In the genomic region with DNA sequence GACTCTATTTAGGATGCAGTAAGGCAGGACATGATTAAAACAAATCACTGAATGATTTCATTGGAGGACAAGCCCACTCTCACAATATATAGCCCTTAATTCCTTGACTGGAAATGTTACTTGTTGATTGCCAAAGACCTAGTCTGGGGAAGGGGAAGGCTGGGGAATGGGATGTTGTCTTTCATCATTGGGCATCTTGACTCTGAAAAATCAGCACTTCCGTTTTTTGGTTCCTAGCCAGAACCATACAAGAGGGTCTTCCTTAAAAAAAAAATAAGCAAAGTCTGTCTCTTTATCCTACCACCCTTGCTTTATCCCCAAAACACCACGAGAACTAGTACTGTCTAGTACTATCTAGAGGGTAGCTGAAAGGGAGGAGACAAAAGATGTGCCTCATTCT, we compare ENCODE assay signal across 1 cellular context.
TF ChIP-seq lines count a peak whose summit lies in the region.

No MANE protein-coding gene starts in this region.

TF ChIP-seq in K562, 482 proteins besides CTCF, POLR2A, EP300 and RAD21:
- no peak for TF ChIP-seq NFIX (CRISPR knock-in tag; IDR thresholded peaks at IDR 0.05; ENCODE audit: low read depth)
- no peak for TF ChIP-seq ZNF780A (CRISPR knock-in tag; IDR thresholded peaks at IDR 0.05)
- TF ChIP-seq ZNF79 (CRISPR knock-in tag; IDR thresholded peaks at IDR 0.05; ENCODE audit: low read depth): no peak
- TF ChIP-seq SPI1 (IDR thresholded peaks at IDR 0.05; ENCODE audit: borderline replicate concordance, low read depth, low read length): peak; percentile 71
- no peak for TF ChIP-seq SNIP1 (IDR thresholded peaks at IDR 0.05; ENCODE audit: low read depth)
